In genomic region chr1:55127827-55128343, GRCh38 we compare ENCODE assay signal across 9 cellular contexts.
DNase-seq lines count a peak whose midpoint lies in the region; ATAC-seq and TF ChIP-seq lines count a peak whose summit lies in the region.
"Had no signal": no experiment of that assay in that cellular context is flagged by ENCODE, and none has a peak within 500 bp of the region (broad histone marks: within the 10 kb centered on the region; RNA-seq: fewer than 3 reads in every experiment).

No MANE protein-coding gene starts in this region.

- H3K4me1 ChIP-seq in CD8-positive, alpha-beta T cell (ENCODE audit: insufficient read depth, low read length) = no peaks in the 10 kb centered on the region
- H3K4me1 ChIP-seq in Karpas-422 (ENCODE audit: low read length) = no peaks in the 10 kb centered on the region

- H3K4me1 Mint-ChIP-seq in CD8-positive, alpha-beta T cell (ENCODE audit: low read depth) = peaks cover 16% of the 10 kb centered on the region
- peaks cover 10 to 36% of the 10 kb centered on the region in 2 donors for H3K4me1 Mint-ChIP-seq in effector memory CD8-positive, alpha-beta T cell (ENCODE audit: low read depth in 2 of 2)

- no peak overlapping the region for H3K4me3 Mint-ChIP-seq in CD8-positive, alpha-beta T cell
- peak overlapping the region; percentile 15 to 65 for H3K4me3 Mint-ChIP-seq in effector memory CD8-positive, alpha-beta T cell

- no peak overlapping the region for H3K27ac ChIP-seq in CD8-positive, alpha-beta T cell (ENCODE audit: low read depth, low read length)
- H3K27ac ChIP-seq in Karpas-422 (ENCODE audit: low read length) = no peak overlapping the region
- H3K27ac ChIP-seq: PC-9 had no signal

- intact Hi-C loops in CD8-positive, alpha-beta T cell (cut with DNase I, micrococcal nuclease) = no loop called here
- intact Hi-C loops in Right ventricle myocardium superior (cut with DNase I) = no loop called here

- H3K4me2 ChIP-seq in Karpas-422 (ENCODE audit: low read depth, low read length, poor library complexity, severe bottlenecking) = no peak overlapping the region
- H3K4me2 ChIP-seq: PC-9 had no signal

- peak; percentile 74 for ATAC-seq in CD8-positive, alpha-beta T cell
- peak; percentile 62 for ATAC-seq in GM19397 (IDR thresholded peaks at IDR 0.05; ENCODE audit: unreplicated experiment)
- ATAC-seq in HG03558 (IDR thresholded peaks at IDR 0.05; ENCODE audit: extremely low read depth, unreplicated experiment) = peak; percentile 53
- ATAC-seq in effector memory CD8-positive, alpha-beta T cell (replicated peaks) = peak; percentile 92
- no peak for ATAC-seq in Right ventricle myocardium superior (ENCODE audit: poor library complexity)

- no peaks in the 10 kb centered on the region for H3K9me2 ChIP-seq in Karpas-422 (replicated peaks; ENCODE audit: insufficient read depth, low read length)

- POLR2A ChIA-PET in CD8-positive, alpha-beta T cell (lab: Charles Lee) = interaction anchor here (1.1 kb wide), 1 partner anchor 47 kb away, joined by 3 read pairs; no protein-coding TSS in a partner anchor

- peaks cover 92% of the 10 kb centered on the region for H3K36me3 Mint-ChIP-seq in CD8-positive, alpha-beta T cell
- peaks cover 60% of the 10 kb centered on the region for H3K36me3 Mint-ChIP-seq in effector memory CD8-positive, alpha-beta T cell (ENCODE audit: insufficient read depth)

- CTCF ChIA-PET in CD8-positive, alpha-beta T cell (lab: Charles Lee) = no interaction called here

- H3K79me2 ChIP-seq in Karpas-422 (ENCODE audit: low read length) = no peaks in the 10 kb centered on the region; the same call in 1 of the 2 replicates

- no peak for DNase-seq in CD8-positive, alpha-beta T cell
- peak in 2 of 3 experiments; percentile 2 to 16 for DNase-seq in effector memory CD8-positive, alpha-beta T cell
- no peak for DNase-seq in Karpas-422
- no peak for DNase-seq in Right ventricle myocardium superior
- DNase-seq in NAMALWA (ENCODE audit: low spot score) = no peak
- no peak for DNase-seq in NCI-H526 (lab: John Stamatoyannopoulos, UW)
- DNase-seq: PC-9 had no signal

- no peak overlapping the region for H3K4me3 ChIP-seq in CD8-positive, alpha-beta T cell (ENCODE audit: low read depth, low read length)
- H3K4me3 ChIP-seq in Karpas-422 (ENCODE audit: low read length) = no peak overlapping the region
- H3K4me3 ChIP-seq: PC-9 had no signal

- H3K27me3 ChIP-seq in CD8-positive, alpha-beta T cell (ENCODE audit: insufficient read depth, low read length) = no peaks in the 10 kb centered on the region
- H3K27me3 ChIP-seq in Karpas-422 (ENCODE audit: low read length) = no peaks in the 10 kb centered on the region

- H3K27me3 Mint-ChIP-seq in CD8-positive, alpha-beta T cell (ENCODE audit: low read depth) = no peaks in the 10 kb centered on the region
- H3K27me3 Mint-ChIP-seq in effector memory CD8-positive, alpha-beta T cell = no peaks in the 10 kb centered on the region

- no peak overlapping the region for H3K9ac ChIP-seq in Karpas-422 (ENCODE audit: low read length)

- peak overlapping the region; percentile 80 for H3K27ac Mint-ChIP-seq in CD8-positive, alpha-beta T cell
- peak overlapping the region; percentile 70 to 91 for H3K27ac Mint-ChIP-seq in effector memory CD8-positive, alpha-beta T cell

- H3K9me3 Mint-ChIP-seq in CD8-positive, alpha-beta T cell = no peaks in the 10 kb centered on the region
- peaks cover 0 to 4% of the 10 kb centered on the region in 2 donors for H3K9me3 Mint-ChIP-seq in effector memory CD8-positive, alpha-beta T cell

- no peak overlapping the region for H2AFZ ChIP-seq in Karpas-422 (ENCODE audit: low read length)
- H2AFZ ChIP-seq: PC-9 had no signal

- no peak for TF ChIP-seq CTCF in CD8-positive, alpha-beta T cell (IDR thresholded peaks at IDR 0.05)

- H3K36me3 ChIP-seq in CD8-positive, alpha-beta T cell (ENCODE audit: insufficient read depth, low read length) = peaks cover 73% of the 10 kb centered on the region
- H3K36me3 ChIP-seq in Karpas-422 (ENCODE audit: insufficient read depth, low read length) = peaks cover 72% of the 10 kb centered on the region

- H4K20me1 ChIP-seq in Karpas-422 (ENCODE audit: insufficient read depth, low read depth, low read length) = no peaks in the 10 kb centered on the region

- H3K9me3 ChIP-seq in CD8-positive, alpha-beta T cell (ENCODE audit: low read length) = no peaks in the 10 kb centered on the region
- H3K9me3 ChIP-seq in Karpas-422 (ENCODE audit: low read length) = no peaks in the 10 kb centered on the region

Comparison
In these comparisons a context has a peak if more than half of its experiments do, and no peak if none do; other contexts are left out.
1. DNase-seq: peak in effector memory CD8-positive, alpha-beta T cell (2 of 3); none in CD8-positive, alpha-beta T cell (0 of 7), Karpas-422 (single experiment), Right ventricle myocardium superior (single experiment), NAMALWA (single experiment) and NCI-H526 (0 of 2).